In the genomic region with DNA sequence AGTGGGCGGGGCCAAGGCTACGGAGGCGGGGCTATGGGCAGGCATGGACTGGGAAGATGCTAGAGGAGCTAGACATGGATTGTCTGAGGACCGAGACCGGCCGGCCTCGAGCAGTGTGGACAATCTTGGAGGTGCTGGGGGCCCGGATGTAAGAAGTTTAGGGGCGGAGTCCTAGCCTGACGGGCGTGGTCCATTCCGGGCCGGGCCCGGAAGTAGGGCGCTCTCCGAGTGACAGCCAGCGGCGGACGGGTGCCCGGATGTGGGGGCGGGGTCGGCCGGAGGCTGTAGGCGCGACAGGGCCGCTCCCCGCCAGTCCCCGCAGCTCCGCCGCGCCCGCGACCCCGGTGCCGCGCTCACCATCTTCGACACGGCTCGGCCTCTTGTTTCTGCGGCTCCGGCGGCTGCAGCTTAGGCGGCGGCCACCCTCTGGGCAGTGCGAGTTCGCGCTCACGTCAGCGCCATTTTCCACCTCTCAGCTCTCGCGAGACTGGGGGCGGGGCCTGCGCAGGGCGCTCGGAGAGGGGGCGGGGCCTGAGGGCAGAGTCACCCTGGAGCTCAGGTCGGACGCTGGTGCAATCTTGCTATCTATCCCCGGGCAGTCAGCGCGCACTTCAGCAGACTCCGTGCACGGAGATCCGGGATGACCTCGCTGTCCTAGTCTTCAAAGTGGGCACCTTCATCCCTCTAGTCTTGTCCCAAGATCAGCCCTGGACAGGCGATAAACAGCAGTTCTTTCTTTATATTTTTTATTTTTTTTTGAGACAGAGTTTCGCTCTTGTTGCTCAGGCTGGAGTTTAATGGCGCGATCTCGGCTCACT, we compare ENCODE assay signal across 8 cellular contexts. TPM values are rescaled to one million over a fixed set of nuclear protein-coding genes. Genes with fewer than 3 reads are reported as not detected.
DNase-seq lines count a peak whose midpoint lies in the region; ATAC-seq, FAIRE-seq and TF ChIP-seq lines count a peak whose summit lies in the region.

Gene ZNF414 (minus strand): TSS at position 481 of the 818 bp plus-strand sequence. CDS start 121 bp downstream, at position 360.

- WGBS in pancreas, 2 donors = 0 to 1% methylated on average over 64 to 70 of the region's 70 CpGs

- peaks cover 53% of the 10 kb centered on the region for H3K4me1 Mint-ChIP-seq in activated naive CD8-positive, alpha-beta T cell treated with anti-CD3 and anti-CD28 coated beads, Interleukin-2, amount 50 U/mL, for 24 hours

- peaks cover 5% of the 10 kb centered on the region for H3K36me3 Mint-ChIP-seq in activated naive CD8-positive, alpha-beta T cell treated with anti-CD3 and anti-CD28 coated beads, Interleukin-2, amount 50 U/mL, for 24 hours (ENCODE audit: low read depth)

- H3K27ac ChIP-seq in pancreas = peak within 1 kb of the TSS; percentile 83 to 99 (median 96)
- H3K27ac ChIP-seq in tibial artery = peak within 1 kb of the TSS; percentile 96 to 99

- TF ChIP-seq CTCF in pancreas (IDR thresholded peaks at IDR 0.05) (no peak), tibial artery (IDR thresholded peaks at IDR 0.05) (no peak)

- peak; percentile 87 for ATAC-seq in HG02840 (IDR thresholded peaks at IDR 0.05; ENCODE audit: low FRiP score, unreplicated experiment)
- ATAC-seq in activated naive CD8-positive, alpha-beta T cell treated with anti-CD3 and anti-CD28 coated beads, Interleukin-2, amount 50 U/mL, for 24 hours = peak; percentile 90
- ATAC-seq in Right ventricle myocardium superior (ENCODE audit: poor library complexity) = peak; percentile 97
- peak; percentile 93 to 97 (median 96) for ATAC-seq in pancreas

- peaks cover 6 to 8% (median 6%) of the 10 kb centered on the region in 3 donors for H3K4me1 ChIP-seq in pancreas
- H3K4me1 ChIP-seq in tibial artery = peaks cover 0 to 30% (median 22%) of the 10 kb centered on the region in 4 donors

- H3K27me3 ChIP-seq in pancreas = no peaks in the 10 kb centered on the region
- H3K27me3 ChIP-seq in tibial artery = no peaks in the 10 kb centered on the region

- peak within 1 kb of the TSS; percentile 89 for H3K4me3 Mint-ChIP-seq in activated naive CD8-positive, alpha-beta T cell treated with anti-CD3 and anti-CD28 coated beads, Interleukin-2, amount 50 U/mL, for 24 hours

- intact Hi-C loops in Right ventricle myocardium superior (cut with DNase I) (no loop called here), pancreas (cut with DNase I) (no loop called here), tibial artery (cut with DNase I; ENCODE audit: low total_unique reads) (loop anchor here (5.0 kb wide), 1 partner anchor 162 kb away; no protein-coding TSS in a partner anchor)

- H3K9me3 Mint-ChIP-seq in activated naive CD8-positive, alpha-beta T cell treated with anti-CD3 and anti-CD28 coated beads, Interleukin-2, amount 50 U/mL, for 24 hours = no peaks in the 10 kb centered on the region

- no peaks in the 10 kb centered on the region for H3K36me3 ChIP-seq in pancreas
- peaks cover 0 to 27% (median 0%) of the 10 kb centered on the region in 3 donors for H3K36me3 ChIP-seq in tibial artery

- H3K9me3 ChIP-seq in pancreas (no peaks in the 10 kb centered on the region), tibial artery (no peaks in the 10 kb centered on the region)

- TF ChIP-seq POLR2A in GM12892 (IDR thresholded peaks at IDR 0.05; ENCODE audit: low read depth, low read length) = peak; percentile 91

- H3K27ac Mint-ChIP-seq in activated naive CD8-positive, alpha-beta T cell treated with anti-CD3 and anti-CD28 coated beads, Interleukin-2, amount 50 U/mL, for 24 hours = peak within 1 kb of the TSS; percentile 99

- peak; percentile 96 for FAIRE-seq in GM12892 (lab: Jason Lieb, UNC)
- no peak for FAIRE-seq in pancreas (lab: Jason Lieb, UNC)

- no peaks in the 10 kb centered on the region for H3K27me3 Mint-ChIP-seq in activated naive CD8-positive, alpha-beta T cell treated with anti-CD3 and anti-CD28 coated beads, Interleukin-2, amount 50 U/mL, for 24 hours

- H3K4me3 ChIP-seq in pancreas = peak within 1 kb of the TSS; percentile 56 to 84 (median 64)
- peak within 1 kb of the TSS; percentile 78 to 79 for H3K4me3 ChIP-seq in tibial artery

- DNase-seq in GM12892 (ENCODE audit: insufficient read length) (peak; percentile 98), NCI-H1436 treated with DMSO at 0.1 percent for 48 hours (lab: John Stamatoyannopoulos, UW) (peak; percentile 72), T follicular helper cell (ENCODE audit: low read depth) (peak; percentile 95), Right ventricle myocardium superior (peak; percentile 98), pancreas (peak; percentile 93 to 99 (median 96)), tibial artery (peak; percentile 94 to 98)
- DNase-seq in activated naive CD8-positive, alpha-beta T cell treated with anti-CD3 and anti-CD28 coated beads, Interleukin-2, amount 50 U/mL, for 24 hours = peak; percentile 98

RNA-seq across cellular contexts. Expression of gene ZNF414, which starts in this region (rescaled TPM):
- 2.7 TPM for polyA plus RNA-seq in GM12892 (2012; ENCODE audit: missing spikeins)
- total RNA-seq in Right ventricle myocardium superior (16.1 TPM), pancreas (10 to 100 TPM in 3 of 6 donors, 1 to 10 TPM in 3; 7.3 to 16.1 (median 10.8) TPM)
- 10 to 100 TPM; 28.2 to 36.9 TPM for polyA plus RNA-seq in pancreas

Comparison
In these comparisons a context has a peak if more than half of its experiments do, and no peak if none do; other contexts are left out.
1. Peak in every context shown above with its lines: DNase-seq, ATAC-seq, H3K4me3 ChIP-seq and H3K27ac ChIP-seq.